Comparison of ENCODE assay signal across 16 cellular contexts in genomic region chr17:57885148-57885915, GRCh38.
"Had no signal": no experiment of that assay in that cellular context is flagged by ENCODE, and none has a peak within 500 bp of the region (broad histone marks: within the 10 kb centered on the region; RNA-seq: fewer than 3 reads in every experiment).

No MANE protein-coding gene starts in this region.

- ATAC-seq: foreskin keratinocyte; left colon; naive thymus-derived CD4-positive, alpha-beta T cell had no signal

- H3K27me3 ChIP-seq: foreskin keratinocyte, hepatocyte, neutrophil, right atrium auricular region, tibial artery, upper lobe of left lung, vagina had no signal

- H3K27me3 Mint-ChIP-seq: dendritic cell treated with granulocyte-macrophage colony-stimulating factor and Interleukin-4, amounts not matched to agents 40 ng/mL and 50 ng/mL, for 4 days; stimulated activated naive CD8-positive, alpha-beta T cell treated with anti-CD3 and anti-CD28 coated beads, Interleukin-15, Interleukin-2, amounts not matched to agents 100 ng/mL and 50 ng/mL, for 24 hours had no signal

- H3K4me3 Mint-ChIP-seq: dendritic cell treated with granulocyte-macrophage colony-stimulating factor and Interleukin-4, amounts not matched to agents 40 ng/mL and 50 ng/mL, for 4 days; naive thymus-derived CD4-positive, alpha-beta T cell; nephron progenitor cell; stimulated activated naive CD8-positive, alpha-beta T cell treated with anti-CD3 and anti-CD28 coated beads, Interleukin-15, Interleukin-2, amounts not matched to agents 100 ng/mL and 50 ng/mL, for 24 hours had no signal

- H3K27ac Mint-ChIP-seq: dendritic cell treated with granulocyte-macrophage colony-stimulating factor and Interleukin-4, amounts not matched to agents 40 ng/mL and 50 ng/mL, for 4 days; naive thymus-derived CD4-positive, alpha-beta T cell; nephron progenitor cell; stimulated activated naive CD8-positive, alpha-beta T cell treated with anti-CD3 and anti-CD28 coated beads, Interleukin-15, Interleukin-2, amounts not matched to agents 100 ng/mL and 50 ng/mL, for 24 hours had no signal

- H3K9me3 Mint-ChIP-seq: dendritic cell treated with granulocyte-macrophage colony-stimulating factor and Interleukin-4, amounts not matched to agents 40 ng/mL and 50 ng/mL, for 4 days; stimulated activated naive CD8-positive, alpha-beta T cell treated with anti-CD3 and anti-CD28 coated beads, Interleukin-15, Interleukin-2, amounts not matched to agents 100 ng/mL and 50 ng/mL, for 24 hours had no signal

- H3K4me2 ChIP-seq: hepatocyte, smooth muscle cell had no signal

- H3K27ac ChIP-seq: foreskin keratinocyte, hepatocyte, neutrophil, right atrium auricular region, tibial artery, upper lobe of left lung, vagina had no signal

- H3K4me3 ChIP-seq: hepatocyte, right atrium auricular region, smooth muscle cell, tibial artery, upper lobe of left lung, vagina had no signal

- H3K36me3 Mint-ChIP-seq: naive thymus-derived CD4-positive, alpha-beta T cell had no signal

- H3K9me3 ChIP-seq: neutrophil, right atrium auricular region, tibial artery, upper lobe of left lung, vagina had no signal

- H2AFZ ChIP-seq: hepatocyte had no signal

- FAIRE-seq: colon had no signal

- DNase-seq: foreskin keratinocyte; head of caudate nucleus; left colon; naive thymus-derived CD4-positive, alpha-beta T cell; nephron progenitor cell; stimulated activated CD4-positive, alpha-beta T cell treated with anti-CD3 and anti-CD28 coated beads, Interleukin-2, amount 100 ng/mL, for 48 hours; tibial artery had no signal
